ENCODE assay signal across 23 cellular contexts in genomic region chr19:55435020-55435419, GRCh38. TPM values are rescaled to one million over a fixed set of nuclear protein-coding genes. Genes with fewer than 3 reads are reported as not detected.
DNase-seq lines count a peak whose midpoint lies in the region; ATAC-seq, FAIRE-seq and TF ChIP-seq lines count a peak whose summit lies in the region.
"Had no signal": no experiment of that assay in that cellular context is flagged by ENCODE, and none has a peak within 500 bp of the region (broad histone marks: within the 10 kb centered on the region; RNA-seq: fewer than 3 reads in every experiment).

No MANE protein-coding gene starts in this region.

- in situ Hi-C loops in gastrocnemius medialis (cut with MboI; ENCODE audit: low sequenced_read_pairs in 4 of 4), result no loop called here

- H3K4me3 ChIP-seq in dorsolateral prefrontal cortex (no peak overlapping the region), gastrocnemius medialis (no peak overlapping the region)
- H3K4me3 ChIP-seq: GM12878, GM23338, Peyer's patch had no signal

- H3K27me3 ChIP-seq in dorsolateral prefrontal cortex (peaks cover 0 to 42% (median 0%) of the 10 kb centered on the region in 45 donors), gastrocnemius medialis (peaks cover 59 to 70% (median 68%) of the 10 kb centered on the region in 3 donors)

- H3K27ac ChIP-seq in dorsolateral prefrontal cortex, result no peak overlapping the region
- H3K27ac ChIP-seq in gastrocnemius medialis, result no peak overlapping the region
- H3K27ac ChIP-seq: Peyer's patch had no signal

- TF ChIP-seq POLR2A in gastrocnemius medialis (IDR thresholded peaks at IDR 0.05), result no peak

- TF ChIP-seq CTCF in dorsolateral prefrontal cortex (IDR thresholded peaks at IDR 0.05 in 54 of 56, conservative IDR thresholded peaks at IDR 0.05 in 2 of 56; ENCODE audit: low read depth in 1 of 56, partially characterized antibody in 56 of 56), result no peak
- TF ChIP-seq CTCF in gastrocnemius medialis (IDR thresholded peaks at IDR 0.05 in 4 of 5, conservative IDR thresholded peaks at IDR 0.05 in 1 of 5), result no peak

- intact Hi-C loops in dorsolateral prefrontal cortex (cut with DNase I) (no loop called here), gastrocnemius medialis (cut with DNase I; ENCODE audit: low total_unique reads) (no loop called here)

- H3K36me3 ChIP-seq in gastrocnemius medialis, result no peaks in the 10 kb centered on the region
- H3K36me3 ChIP-seq: Peyer's patch had no signal

- FAIRE-seq in GM18507 (lab: Jason Lieb, UNC), result peak; percentile 5

- H3K9me3 ChIP-seq in gastrocnemius medialis, result no peaks in the 10 kb centered on the region
- H3K9me3 ChIP-seq: Peyer's patch had no signal

- no peaks in the 10 kb centered on the region for H3K4me1 ChIP-seq in gastrocnemius medialis
- H3K4me1 ChIP-seq: Peyer's patch had no signal

- no peak for ATAC-seq in gastrocnemius medialis
- ATAC-seq: CD8-positive, alpha-beta T cell; GM12878; GM23338; HCT116; SK-N-SH treated with all-trans-retinoic acid at 6 μM for 48 hours had no signal

- no peak for DNase-seq in GM18507 (ENCODE audit: extremely low spot score, insufficient read length, low read depth)
- peak; percentile 24 for DNase-seq in ecto neural progenitor cell (ENCODE audit: low spot score)
- no peak for DNase-seq in dorsolateral prefrontal cortex
- no peak for DNase-seq in gastrocnemius medialis
- DNase-seq: AML-193; C1 segment of cervical spinal cord; CD8-positive, alpha-beta T cell; DND-41; Karpas-422; MV-4-11; NCI-H1105 treated with DMSO at 0.1 percent for 48 hours; NCI-H1694; NCI-H2081; NCI-H2171; NCI-H524 treated with DMSO at 0.1 percent for 48 hours; Peyer's patch had no signal

RNA-seq across cellular contexts. Expression of gene SHISA7, which starts 8.1 kb away (rescaled TPM):
- total RNA-seq in dorsolateral prefrontal cortex (10 to 100 TPM; 24.3 to 47.1 (median 34.5) TPM), gastrocnemius medialis (not detected)
- total RNA-seq: A172; CD8-positive, alpha-beta T cell; GM12878; M059J; OCI-LY7; Peyer's patch had no signal

RNA-seq across cellular contexts. Expression of gene ISOC2, which starts 26.4 kb away (rescaled TPM):
- total RNA-seq in dorsolateral prefrontal cortex (10 to 100 TPM; 25.1 to 48.5 (median 36.7) TPM), gastrocnemius medialis (100 to 1,000 TPM in 1 of 4 donors, 10 to 100 TPM in 3; 59.7 to 101 (median 88.7) TPM)

RNA-seq across cellular contexts. Expression of gene UBE2S, which starts 27.4 kb away (rescaled TPM):
- total RNA-seq in dorsolateral prefrontal cortex (10 to 100 TPM; 22.0 to 70.5 (median 39.8) TPM), gastrocnemius medialis (10 to 100 TPM in 3 of 4 donors, 1 to 10 TPM in 1; 7.7 to 14.6 (median 13.4) TPM)

RNA-seq across cellular contexts. Expression of gene C19orf85, which starts 29.5 kb away (rescaled TPM):
- total RNA-seq in dorsolateral prefrontal cortex (under 1 TPM in 1 of 120 experiments, not detected in 119; 0.57 TPM), gastrocnemius medialis (not detected)
- total RNA-seq: A172; CD8-positive, alpha-beta T cell; GM12878; M059J; OCI-LY7; Peyer's patch had no signal

RNA-seq across cellular contexts. Expression of gene ZNF628, which starts 41.4 kb away (rescaled TPM):
- 10 to 100 TPM in 8 of 120 experiments, 1 to 10 TPM in 112; 3.1 to 14.2 (median 6.2) TPM for total RNA-seq in dorsolateral prefrontal cortex
- 10 to 100 TPM in 3 of 4 donors, 1 to 10 TPM in 1; 7.4 to 22.3 (median 14.1) TPM for total RNA-seq in gastrocnemius medialis

Comparison
In these comparisons a context has a peak if more than half of its experiments do, and no peak if none do; other contexts are left out.
1. RNA of gene SHISA7, which starts 8.1 kb away (total RNA-seq): 24.3 to 47.1 TPM in dorsolateral prefrontal cortex; not detected in gastrocnemius medialis; every median in the first group is over 10 times any median in the second.